In the genomic region with DNA sequence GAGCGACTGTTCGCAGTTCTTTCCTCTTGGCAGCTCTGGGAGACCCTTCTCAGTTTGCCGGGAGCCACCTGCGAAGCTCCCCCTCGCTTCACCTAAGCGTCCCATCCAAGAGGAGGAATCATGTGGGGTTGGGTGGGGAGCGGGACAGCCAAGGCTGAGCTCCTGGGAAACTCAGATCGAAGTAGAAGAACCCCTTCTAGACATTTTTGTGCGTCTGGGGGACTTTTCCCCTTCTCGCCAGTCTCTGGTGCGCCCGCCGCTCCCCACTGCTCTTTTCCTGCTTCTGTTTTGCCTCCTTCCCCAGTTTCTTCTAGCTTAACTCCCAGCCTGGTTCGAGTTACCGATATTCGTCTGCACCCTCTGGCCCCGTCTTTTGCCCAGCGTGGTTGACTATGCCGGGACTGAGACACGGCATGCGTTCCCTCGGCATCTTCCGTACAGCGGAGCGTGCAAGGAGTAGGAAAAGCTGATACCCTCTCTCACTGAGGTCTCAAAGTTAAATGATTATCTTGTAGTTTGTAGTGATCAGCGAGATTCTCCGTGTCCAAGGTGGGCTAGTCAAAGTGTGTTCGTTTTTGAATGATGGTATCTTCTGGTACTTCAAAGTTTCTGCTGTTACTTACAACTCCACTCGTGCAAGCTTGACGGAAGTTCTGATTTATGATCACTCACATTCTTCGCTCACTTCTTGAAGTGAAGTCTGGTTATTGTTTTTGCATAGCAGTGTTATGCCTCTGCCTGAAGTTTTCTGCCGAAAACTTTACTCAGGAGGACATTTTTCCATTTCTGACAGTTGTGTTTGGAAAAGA, we compare ENCODE assay signal across 8 cellular contexts. TPM values are rescaled to one million over a fixed set of nuclear protein-coding genes. Genes with fewer than 3 reads are reported as not detected.
DNase-seq lines count a peak whose midpoint lies in the region; ATAC-seq and TF ChIP-seq lines count a peak whose summit lies in the region.

No MANE protein-coding gene starts in this region.

- H3K27me3 ChIP-seq in HL-60 (ENCODE audit: insufficient read depth, poor library complexity, severe bottlenecking) = no peaks in the 10 kb centered on the region
- H3K27me3 ChIP-seq in gastrocnemius medialis = no peaks in the 10 kb centered on the region

- no peaks in the 10 kb centered on the region for H3K36me3 ChIP-seq in gastrocnemius medialis

- in situ Hi-C loops in gastrocnemius medialis (cut with MboI; ENCODE audit: low sequenced_read_pairs in 4 of 4) = no loop called here

- TF ChIP-seq POLR2A in gastrocnemius medialis (IDR thresholded peaks at IDR 0.05) = no peak

- DNase-seq in C1 segment of cervical spinal cord (lab: John Stamatoyannopoulos, UW) (peak in 9 of 14 donors; percentile 6 to 71 (median 51)), HL-60 (ENCODE audit: low read depth in 1 of 2, low spot score in 1 of 2) (peak in 1 of 2 experiments; percentile 61), SW480 (ENCODE audit: low spot score) (peak; percentile 52), astrocyte of the hippocampus (ENCODE audit: low read depth, low spot score) (peak; percentile 73), iPS DF 19.7 (ENCODE audit: low read depth, low spot score) (peak; percentile 60), gastrocnemius medialis (peak; percentile 4 to 32), NCI-H2196 (lab: John Stamatoyannopoulos, UW; ENCODE audit: unreplicated experiment) (no peak)

- peak; percentile 9 for ATAC-seq in GM19372 (IDR thresholded peaks at IDR 0.05; ENCODE audit: low read depth, unreplicated experiment)
- ATAC-seq in gastrocnemius medialis = peak; percentile 27 to 35

- H3K4me3 ChIP-seq in HL-60 (replicated peaks; ENCODE audit: insufficient read depth, low read length) = peak overlapping the region; percentile 78
- peak overlapping the region; percentile 64 to 96 (median 86) for H3K4me3 ChIP-seq in gastrocnemius medialis

- TF ChIP-seq CTCF in HL-60 (IDR thresholded peaks at IDR 0.05; ENCODE audit: insufficient read depth, low read length) = no peak
- no peak for TF ChIP-seq CTCF in gastrocnemius medialis (IDR thresholded peaks at IDR 0.05 in 4 of 5, conservative IDR thresholded peaks at IDR 0.05 in 1 of 5)

- H3K4me1 ChIP-seq in gastrocnemius medialis = peaks cover 36 to 38% of the 10 kb centered on the region in 2 donors

- no peaks in the 10 kb centered on the region for H3K9me3 ChIP-seq in gastrocnemius medialis

- intact Hi-C loops in gastrocnemius medialis (cut with DNase I; ENCODE audit: low total_unique reads) = loop anchor here (5.0 kb wide), 3 partner anchors 195 to 880 kb away; partner anchors contain the start of gene PPM1B

- H3K27ac ChIP-seq in HL-60 (replicated peaks) (peak overlapping the region; percentile 98), gastrocnemius medialis (peak overlapping the region; percentile 93 to 96 (median 94))

RNA-seq across cellular contexts. Expression of gene CAMKMT, which starts 0.7 kb away (rescaled TPM):
- 1 to 10 TPM; 2.6 to 9.5 (median 5.2) TPM for total RNA-seq in gastrocnemius medialis

RNA-seq across cellular contexts. Expression of gene PREPL, which starts 1.1 kb away (rescaled TPM):
- total RNA-seq in gastrocnemius medialis = 10 to 100 TPM; 27.3 to 60.0 (median 52.3) TPM
